ENCODE assay signal across 14 cellular contexts in genomic region chr19:41877916-41878905, GRCh38. TPM values are rescaled to one million over a fixed set of nuclear protein-coding genes. Genes with fewer than 3 reads are reported as not detected.
DNase-seq lines count a peak whose midpoint lies in the region; ATAC-seq and FAIRE-seq lines count a peak whose summit lies in the region.
"Had no signal": no experiment of that assay in that cellular context is flagged by ENCODE, and none has a peak within 500 bp of the region (broad histone marks: within the 10 kb centered on the region; RNA-seq: fewer than 3 reads in every experiment).

No MANE protein-coding gene starts in this region.

- H3K9me3 ChIP-seq in CD8-positive, alpha-beta memory T cell (ENCODE audit: low read length): no peaks in the 10 kb centered on the region
- H3K9me3 ChIP-seq: pancreas, uterus had no signal

- H3K9me3 Mint-ChIP-seq in CD8-positive, alpha-beta memory T cell: no peaks in the 10 kb centered on the region
- H3K9me3 Mint-ChIP-seq in naive thymus-derived CD8-positive, alpha-beta T cell: no peaks in the 10 kb centered on the region

- peaks cover 56 to 84% (median 62%) of the 10 kb centered on the region in 3 donors for H3K4me1 Mint-ChIP-seq in CD8-positive, alpha-beta memory T cell
- H3K4me1 Mint-ChIP-seq in naive thymus-derived CD8-positive, alpha-beta T cell: peaks cover 28 to 91% (median 81%) of the 10 kb centered on the region in 4 donors

- CTCF ChIA-PET in CD8-positive, alpha-beta memory T cell (lab: Charles Lee): interaction anchor here (1.9 to 16.3 kb wide), 2 partner anchors 9 to 67 kb away, joined by 6 to 227 read pairs; partner anchors contain the start of gene ARHGEF1

- ATAC-seq in naive thymus-derived CD8-positive, alpha-beta T cell: peak in 1 of 2 donors; percentile 13
- no peak for ATAC-seq in GM21390 (IDR thresholded peaks at IDR 0.05; ENCODE audit: unreplicated experiment)
- ATAC-seq: pancreas had no signal

- peak overlapping the region in 4 of 7 donors; percentile 50 to 79 (median 68) for H3K4me3 Mint-ChIP-seq in CD8-positive, alpha-beta memory T cell
- peak overlapping the region; percentile 71 to 90 (median 82) for H3K4me3 Mint-ChIP-seq in naive thymus-derived CD8-positive, alpha-beta T cell

- H3K27me3 ChIP-seq in CD8-positive, alpha-beta memory T cell (ENCODE audit: insufficient read depth, low read length, poor library complexity, severe bottlenecking): no peaks in the 10 kb centered on the region
- H3K27me3 ChIP-seq: pancreas, uterus had no signal

- H3K27ac Mint-ChIP-seq in CD8-positive, alpha-beta memory T cell: peak overlapping the region; percentile 93 to 100 (median 98)
- peak overlapping the region; percentile 93 to 100 (median 100) for H3K27ac Mint-ChIP-seq in naive thymus-derived CD8-positive, alpha-beta T cell

- H3K4me3 ChIP-seq in CD8-positive, alpha-beta memory T cell (ENCODE audit: low read length): peak overlapping the region; percentile 49
- H3K4me3 ChIP-seq: pancreas, uterus had no signal

- POLR2A ChIA-PET in CD8-positive, alpha-beta memory T cell (lab: Charles Lee): interaction anchor here (8.6 kb wide), 1 partner anchor 10 kb away, joined by 190 read pairs; the partner anchor contains the start of gene ARHGEF1
- POLR2A ChIA-PET in naive thymus-derived CD8-positive, alpha-beta T cell (lab: Charles Lee): interaction anchor here (0.6 to 17.2 kb wide), 10 partner anchors 8 to 339 kb away, joined by 3 to 819 read pairs (median 10); partner anchors contain the start of genes ARHGEF1, DEDD2, ERFL and RABAC1

- DNase-seq in CD8-positive, alpha-beta memory T cell: no peak
- DNase-seq in GM18507 (ENCODE audit: extremely low spot score, insufficient read length, low read depth) (no peak), UCSD-AML1 (lab: John Stamatoyannopoulos, UW; ENCODE audit: unreplicated experiment) (peak; percentile 72), medulla oblongata (ENCODE audit: extremely low spot score) (no peak), posterior cingulate gyrus (no peak), HuH-7 (ENCODE audit: low spot score) (no peak)
- DNase-seq in naive thymus-derived CD8-positive, alpha-beta T cell: peak in 3 of 10 donors; percentile 38 to 41 (median 41)
- DNase-seq: kidney, NCI-H2171 treated with DMSO at 0.1 percent for 48 hours, uterus had no signal

- H3K27ac ChIP-seq in CD8-positive, alpha-beta memory T cell (ENCODE audit: low read depth, low read length): peak overlapping the region; percentile 82
- H3K27ac ChIP-seq: pancreas, uterus had no signal

- H3K36me3 ChIP-seq in CD8-positive, alpha-beta memory T cell (ENCODE audit: insufficient read depth, low read length): no peaks in the 10 kb centered on the region
- H3K36me3 ChIP-seq: pancreas, uterus had no signal

- peaks cover 89% of the 10 kb centered on the region for H3K4me1 ChIP-seq in CD8-positive, alpha-beta memory T cell (ENCODE audit: insufficient read depth, low read length)
- H3K4me1 ChIP-seq: pancreas, uterus had no signal

- H3K36me3 Mint-ChIP-seq in CD8-positive, alpha-beta memory T cell: peaks cover 0 to 3% (median 0%) of the 10 kb centered on the region in 3 donors
- H3K36me3 Mint-ChIP-seq in naive thymus-derived CD8-positive, alpha-beta T cell: peaks cover 0 to 6% (median 3%) of the 10 kb centered on the region in 3 donors

- FAIRE-seq in GM18507 (lab: Jason Lieb, UNC): peak; percentile 83
- FAIRE-seq: bronchial epithelial cell, kidney, pancreas had no signal

- no peaks in the 10 kb centered on the region for H3K27me3 Mint-ChIP-seq in CD8-positive, alpha-beta memory T cell
- no peaks in the 10 kb centered on the region for H3K27me3 Mint-ChIP-seq in naive thymus-derived CD8-positive, alpha-beta T cell

- intact Hi-C loops in posterior cingulate gyrus (cut with DNase I): no loop called here

RNA-seq across cellular contexts. Expression of gene CD79A, which starts 1.1 kb away (rescaled TPM):
- total RNA-seq in CD8-positive, alpha-beta memory T cell: 1 to 10 TPM; 1.3 to 2.2 TPM
- 9.4 TPM for polyA plus RNA-seq in CD8-positive, alpha-beta memory T cell
- total RNA-seq in naive thymus-derived CD8-positive, alpha-beta T cell: 10 to 100 TPM; 48.6 to 51.0 TPM
- polyA plus RNA-seq in naive thymus-derived CD8-positive, alpha-beta T cell: 10 to 100 TPM; 54.9 to 88.2 (median 85.1) TPM
- total RNA-seq: bronchial epithelial cell had no signal

RNA-seq across cellular contexts. Expression of gene ARHGEF1, which starts 4.8 kb away (rescaled TPM):
- 100 to 1,000 TPM; 295 to 312 TPM for total RNA-seq in CD8-positive, alpha-beta memory T cell
- 350 TPM for polyA plus RNA-seq in CD8-positive, alpha-beta memory T cell
- 1,000 to 10,000 TPM; 1,211 to 1,239 TPM for total RNA-seq in naive thymus-derived CD8-positive, alpha-beta T cell
- 100 to 1,000 TPM; 161 to 346 (median 211) TPM for polyA plus RNA-seq in naive thymus-derived CD8-positive, alpha-beta T cell

RNA-seq across cellular contexts. Expression of gene RPS19, which starts 18.2 kb away (rescaled TPM):
- total RNA-seq in CD8-positive, alpha-beta memory T cell: 1,000 to 10,000 TPM; 3,036 to 3,142 TPM
- polyA plus RNA-seq in CD8-positive, alpha-beta memory T cell: 6,195 TPM
- total RNA-seq in naive thymus-derived CD8-positive, alpha-beta T cell: 1,000 to 10,000 TPM; 3,479 to 3,513 TPM
- 1,000 to 10,000 TPM; 6,905 to 8,825 (median 8,505) TPM for polyA plus RNA-seq in naive thymus-derived CD8-positive, alpha-beta T cell

RNA-seq across cellular contexts. Expression of gene DMRTC2, which starts 33.4 kb away (rescaled TPM):
- total RNA-seq in CD8-positive, alpha-beta memory T cell: not detected
- polyA plus RNA-seq in CD8-positive, alpha-beta memory T cell: not detected
- not detected for total RNA-seq in naive thymus-derived CD8-positive, alpha-beta T cell
- polyA plus RNA-seq in naive thymus-derived CD8-positive, alpha-beta T cell: not detected
- total RNA-seq: bronchial epithelial cell, fibroblast of lung, kidney, pancreas had no signal
- polyA plus RNA-seq: fibroblast of lung, pancreas had no signal

RNA-seq across cellular contexts. Expression of gene LYPD4, which starts 33.7 kb away (rescaled TPM):
- not detected for total RNA-seq in CD8-positive, alpha-beta memory T cell
- polyA plus RNA-seq in CD8-positive, alpha-beta memory T cell: not detected
- total RNA-seq in naive thymus-derived CD8-positive, alpha-beta T cell: not detected
- polyA plus RNA-seq in naive thymus-derived CD8-positive, alpha-beta T cell: not detected
- total RNA-seq: bronchial epithelial cell, fibroblast of lung, kidney, pancreas, uterus had no signal
- polyA plus RNA-seq: fibroblast of lung, pancreas had no signal

Comparison
In these comparisons a context has a peak if more than half of its experiments do, and no peak if none do; other contexts are left out.
1. RNA of gene CD79A, which starts 1.1 kb away (total RNA-seq): 48.6 to 51.0 TPM in naive thymus-derived CD8-positive, alpha-beta T cell; 1.3 to 2.2 TPM in CD8-positive, alpha-beta memory T cell; every median in the first group is over 10 times any median in the second.